In the genomic region with DNA sequence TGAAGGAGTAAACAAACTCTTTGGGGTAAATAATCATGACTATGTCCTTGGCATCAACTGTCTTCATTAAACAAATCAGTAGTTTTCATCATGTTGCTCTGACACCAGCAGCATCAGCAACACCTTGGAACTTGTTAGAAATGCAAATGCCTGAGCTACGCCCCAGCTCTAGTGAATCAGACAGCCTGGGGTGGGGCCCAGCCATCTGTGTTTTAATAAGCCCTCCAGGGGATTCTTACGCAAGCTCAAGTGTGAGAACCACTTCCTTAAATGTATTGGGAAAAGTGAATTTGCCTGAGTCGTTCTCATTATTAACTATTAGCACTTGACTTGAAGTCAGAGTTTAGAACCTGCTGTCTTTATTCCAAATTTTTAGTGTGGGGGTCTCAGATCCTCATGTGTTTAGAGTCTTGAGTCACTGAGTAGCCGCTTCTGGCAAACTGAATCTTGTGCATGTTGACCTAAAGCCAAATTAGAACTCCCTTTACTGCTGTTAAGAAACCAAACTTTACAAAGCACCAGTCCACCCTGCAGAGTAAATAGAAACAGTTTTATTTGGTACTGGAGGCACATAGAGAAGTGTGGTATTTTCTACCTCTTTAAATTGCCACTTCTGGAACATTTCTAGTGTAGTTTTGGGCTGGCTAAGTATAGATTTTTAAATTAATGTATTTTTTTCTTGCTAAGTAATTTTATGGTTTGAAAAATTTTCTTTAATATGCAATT, we compare ENCODE assay signal across 9 cellular contexts.
DNase-seq lines count a peak whose midpoint lies in the region; ATAC-seq and TF ChIP-seq lines count a peak whose summit lies in the region.
"Had no signal": no experiment of that assay in that cellular context is flagged by ENCODE, and none has a peak within 500 bp of the region (broad histone marks: within the 10 kb centered on the region; RNA-seq: fewer than 3 reads in every experiment).

No MANE protein-coding gene starts in this region.

- no peaks in the 10 kb centered on the region for H3K4me1 Mint-ChIP-seq in CD8-positive, alpha-beta T cell (ENCODE audit: low read depth)

- H3K9me2 ChIP-seq in hepatocyte (replicated peaks; ENCODE audit: insufficient read depth), result no peaks in the 10 kb centered on the region

- no peak overlapping the region for H3K4me3 ChIP-seq in ascending aorta
- H3K4me3 ChIP-seq in hepatocyte, result no peak overlapping the region
- no peak overlapping the region for H3K4me3 ChIP-seq in CD8-positive, alpha-beta T cell (ENCODE audit: low read depth, low read length)

- TF ChIP-seq CTCF in ascending aorta (IDR thresholded peaks at IDR 0.05), result no peak
- TF ChIP-seq CTCF in hepatocyte (IDR thresholded peaks at IDR 0.05; ENCODE audit: poor library complexity), result no peak
- TF ChIP-seq CTCF in CD8-positive, alpha-beta T cell (IDR thresholded peaks at IDR 0.05), result no peak

- H3K79me2 ChIP-seq in hepatocyte, result no peaks in the 10 kb centered on the region

- no peak overlapping the region for H3K27ac Mint-ChIP-seq in CD8-positive, alpha-beta T cell

- POLR2A ChIA-PET in CD8-positive, alpha-beta T cell (lab: Charles Lee), result no interaction called here

- H3K9me3 Mint-ChIP-seq in CD8-positive, alpha-beta T cell, result no peaks in the 10 kb centered on the region

- no peak overlapping the region for H3K4me3 Mint-ChIP-seq in CD8-positive, alpha-beta T cell

- no peaks in the 10 kb centered on the region for H4K20me1 ChIP-seq in hepatocyte (ENCODE audit: insufficient read depth, poor library complexity, severe bottlenecking)

- peaks cover 7% of the 10 kb centered on the region for H3K36me3 Mint-ChIP-seq in CD8-positive, alpha-beta T cell

- CTCF ChIA-PET in CD8-positive, alpha-beta T cell (lab: Charles Lee), result no interaction called here

- H3K27me3 Mint-ChIP-seq in CD8-positive, alpha-beta T cell (ENCODE audit: low read depth), result no peaks in the 10 kb centered on the region

- no peak overlapping the region for H3K4me2 ChIP-seq in hepatocyte

- 58% methylated on average over 4 of the region's 4 CpGs for WGBS in hepatocyte (ENCODE audit: low lambda C conversion rate, missing lambda C conversion rate)

- peaks cover 0 to 12% of the 10 kb centered on the region in 2 donors for H3K4me1 ChIP-seq in ascending aorta
- peaks cover 4% of the 10 kb centered on the region for H3K4me1 ChIP-seq in hepatocyte (ENCODE audit: insufficient read depth)
- H3K4me1 ChIP-seq in CD8-positive, alpha-beta T cell (ENCODE audit: insufficient read depth, low read length), result no peaks in the 10 kb centered on the region

- ATAC-seq in CD8-positive, alpha-beta T cell, result no peak

- H3K27ac ChIP-seq in ascending aorta, result peak overlapping the region; percentile 3 to 35
- H3K27ac ChIP-seq in hepatocyte, result peak overlapping the region; percentile 12
- H3K27ac ChIP-seq in CD8-positive, alpha-beta T cell (ENCODE audit: low read depth, low read length), result no peak overlapping the region

- no peak overlapping the region for H2AFZ ChIP-seq in hepatocyte

- H3K36me3 ChIP-seq in ascending aorta (no peaks in the 10 kb centered on the region), hepatocyte (replicated peaks; ENCODE audit: insufficient read depth, low read depth) (no peaks in the 10 kb centered on the region)
- H3K36me3 ChIP-seq in CD8-positive, alpha-beta T cell (ENCODE audit: insufficient read depth, low read length), result no peaks in the 10 kb centered on the region

- H3K27me3 ChIP-seq in ascending aorta (no peaks in the 10 kb centered on the region), hepatocyte (no peaks in the 10 kb centered on the region)
- H3K27me3 ChIP-seq in CD8-positive, alpha-beta T cell (ENCODE audit: insufficient read depth, low read length), result no peaks in the 10 kb centered on the region

- H3K9me3 ChIP-seq in ascending aorta, result no peaks in the 10 kb centered on the region
- no peaks in the 10 kb centered on the region for H3K9me3 ChIP-seq in hepatocyte (ENCODE audit: low read depth)
- H3K9me3 ChIP-seq in CD8-positive, alpha-beta T cell (ENCODE audit: low read length), result no peaks in the 10 kb centered on the region

- DNase-seq in Kasumi-1 (lab: John Stamatoyannopoulos, UW) (peak; percentile 42 to 58), ascending aorta (ENCODE audit: low spot score in 2 of 2) (peak; percentile 43 to 83), hepatocyte (ENCODE audit: low spot score) (no peak), stromal cell of bone marrow (ENCODE audit: low read depth) (peak; percentile 48), NCI-H1048 (lab: John Stamatoyannopoulos, UW) (no peak), NCI-H2107 treated with DMSO at 0.1 percent for 48 hours (lab: John Stamatoyannopoulos, UW; ENCODE audit: unreplicated experiment) (no peak)
- DNase-seq in stimulated activated CD4-positive, alpha-beta T cell treated with anti-CD3 and anti-CD28 coated beads, Interleukin-4, amount 100 ng/mL, for 1 hour, result no peak
- no peak for DNase-seq in CD8-positive, alpha-beta T cell
- DNase-seq: activated naive CD4-positive, alpha-beta T cell treated with Interleukin-2 at 50 U/mL for 16 hours had no signal

- intact Hi-C loops in ascending aorta (cut with DNase I), result loop anchor here (10.0 kb wide), 1 partner anchor 133 kb away; a partner anchor contains a TSS
- intact Hi-C loops in CD8-positive, alpha-beta T cell (cut with DNase I, micrococcal nuclease), result no loop called here

Comparison
In these comparisons a context has a peak if more than half of its experiments do, and no peak if none do; other contexts are left out.
1. DNase-seq: peak in Kasumi-1 (2 of 2), ascending aorta (2 of 2) and stromal cell of bone marrow (single experiment); none in hepatocyte (single experiment), NCI-H1048 (single experiment), stimulated activated CD4-positive, alpha-beta T cell treated with anti-CD3 and anti-CD28 coated beads, Interleukin-4, amount 100 ng/mL, for 1 hour (single experiment), CD8-positive, alpha-beta T cell (0 of 7) and NCI-H2107 treated with DMSO at 0.1 percent for 48 hours (single experiment).